Comparison of ENCODE assay signal across 8 cellular contexts in genomic region chr11:129364143-129364654, GRCh38. TPM values are rescaled to one million over a fixed set of nuclear protein-coding genes. Genes with fewer than 3 reads are reported as not detected.
DNase-seq lines count a peak whose midpoint lies in the region; ATAC-seq and TF ChIP-seq lines count a peak whose summit lies in the region.

No MANE protein-coding gene starts in this region.

- peak; percentile 96 for TF ChIP-seq CTCF in mesothelial cell of epicardium (IDR thresholded peaks at IDR 0.05; ENCODE audit: unreplicated experiment)

- H3K9me3 Mint-ChIP-seq in mesothelial cell of epicardium = peaks cover 20% of the 10 kb centered on the region

- DNase-seq in CMK (ENCODE audit: low read depth) (peak; percentile 62), NCI-H69 (lab: John Stamatoyannopoulos, UW) (peak; percentile 90), mesothelial cell of epicardium (ENCODE audit: low spot score in 2 of 2, unreplicated experiment in 2 of 2) (peak; percentile 75 to 92)
- peak; percentile 84 to 86 for DNase-seq in activated CD4-positive, alpha-beta T cell treated with anti-CD3 and anti-CD28 coated beads, Interleukin-2, amount 50 U/mL, for 48 hours
- DNase-seq in effector CD8-positive, alpha-beta T cell (lab: John Stamatoyannopoulos, UW) = peak; percentile 53
- peak; percentile 60 to 70 for DNase-seq in stimulated activated CD8-positive, alpha-beta memory T cell treated with anti-CD3 and anti-CD28 coated beads, Interleukin-2, amount 100 ng/mL, for 48 hours (ENCODE audit: low read depth in 2 of 2)

- peaks cover 8% of the 10 kb centered on the region for H3K36me3 Mint-ChIP-seq in mesothelial cell of epicardium

- peaks cover 39% of the 10 kb centered on the region for H3K4me1 Mint-ChIP-seq in mesothelial cell of epicardium

- H3K4me3 Mint-ChIP-seq in mesothelial cell of epicardium = no peak overlapping the region

- peak; percentile 100 for ATAC-seq in GM19397 (IDR thresholded peaks at IDR 0.05; ENCODE audit: unreplicated experiment)
- peak; percentile 100 for ATAC-seq in HG03460 (IDR thresholded peaks at IDR 0.05; ENCODE audit: unreplicated experiment)

- peaks cover 20% of the 10 kb centered on the region for H3K27me3 Mint-ChIP-seq in mesothelial cell of epicardium (ENCODE audit: low read depth)

- H3K27ac Mint-ChIP-seq in mesothelial cell of epicardium = no peak overlapping the region

RNA-seq across cellular contexts. Expression of gene BARX2, which starts 11.4 kb away (rescaled TPM):
- total RNA-seq in mesothelial cell of epicardium = 59.8 to 73.5 TPM (median 69.9 TPM) in 3 replicates

Comparison
In these comparisons a context has a peak if more than half of its experiments do, and no peak if none do; other contexts are left out.
1. Peak in every context shown above with its lines: DNase-seq and ATAC-seq.